8 cellular contexts compared by ENCODE assay signal in genomic region chr17:7307686-7308624, GRCh38. TPM values are rescaled to one million over a fixed set of nuclear protein-coding genes. Genes with fewer than 3 reads are reported as not detected.
A peak's percentile ranks its signal among the peaks of the same experiment; 100 is the strongest.
DNase-seq lines count a peak whose midpoint lies in the region; ATAC-seq lines count a peak whose summit lies in the region.

No MANE protein-coding gene starts in this region.

- no peaks in the 10 kb centered on the region for H3K9me3 ChIP-seq in NT2/D1 (ENCODE audit: insufficient read depth, low read length)

- peaks cover 6% of the 10 kb centered on the region for H3K4me1 ChIP-seq in NT2/D1 (ENCODE audit: insufficient read depth, insufficient read length)

- ATAC-seq in HG03039 (IDR thresholded peaks at IDR 0.05; ENCODE audit: unreplicated experiment) (no peak), GM18873 (IDR thresholded peaks at IDR 0.05; ENCODE audit: low FRiP score, unreplicated experiment) (no peak)

- no peaks in the 10 kb centered on the region for H3K27me3 ChIP-seq in NT2/D1 (ENCODE audit: insufficient read depth, insufficient read length)

- DNase-seq in NCI-H146 (lab: John Stamatoyannopoulos, UW) (peak; percentile 43), NCI-H146 treated with DMSO at 0.1 percent for 48 hours (lab: John Stamatoyannopoulos, UW; ENCODE audit: unreplicated experiment) (no peak), NT2/D1 (ENCODE audit: low read depth, low spot score) (no peak), activated gamma-delta T cell treated with Interleukin-2 at 50 U/mL for 16 hours (peak; percentile 41), glomerular visceral epithelial cell (ENCODE audit: extremely low spot score) (peak; percentile 32), occipital lobe (lab: John Stamatoyannopoulos, UW) (peak; percentile 50)

- peak overlapping the region; percentile 96 for H3K9ac ChIP-seq in NT2/D1 (ENCODE audit: insufficient read length, low read depth)

- peak overlapping the region; percentile 94 for H3K4me3 ChIP-seq in NT2/D1 (ENCODE audit: insufficient read length, low read depth)

- H3K36me3 ChIP-seq in NT2/D1 (ENCODE audit: insufficient read depth, insufficient read length, low read length): peaks cover 43% of the 10 kb centered on the region

RNA-seq across cellular contexts. Expression of gene EIF5A, which starts 0.5 kb away (rescaled TPM):
- 156 TPM for total RNA-seq in occipital lobe

RNA-seq across cellular contexts. Expression of gene GPS2, which starts 7.2 kb away (rescaled TPM):
- 29.5 TPM for total RNA-seq in occipital lobe

RNA-seq across cellular contexts. Expression of gene YBX2, which starts 13.5 kb away (rescaled TPM):
- 2.7 TPM for total RNA-seq in occipital lobe

RNA-seq across cellular contexts. Expression of gene NEURL4, which starts 21.2 kb away (rescaled TPM):
- 46.6 TPM for total RNA-seq in occipital lobe

RNA-seq across cellular contexts. Expression of gene SLC2A4, which starts 26.4 kb away (rescaled TPM):
- 0.16 TPM for total RNA-seq in occipital lobe

Comparison
In these comparisons a context has a peak if more than half of its experiments do, and no peak if none do; other contexts are left out.
1. DNase-seq: peak in NCI-H146 (single experiment), activated gamma-delta T cell treated with Interleukin-2 at 50 U/mL for 16 hours (single experiment), glomerular visceral epithelial cell (single experiment) and occipital lobe (single experiment); none in NCI-H146 treated with DMSO at 0.1 percent for 48 hours (single experiment) and NT2/D1 (single experiment).